Comparison of ENCODE assay signal across 22 cellular contexts in genomic region chr22:46242023-46242422, GRCh38. TPM values are rescaled to one million over a fixed set of nuclear protein-coding genes. Genes with fewer than 3 reads are reported as not detected.
"Had no signal": no experiment of that assay in that cellular context is flagged by ENCODE, and none has a peak within 500 bp of the region (broad histone marks: within the 10 kb centered on the region; RNA-seq: fewer than 3 reads in every experiment).

No MANE protein-coding gene starts in this region.

- H3K9me3 Mint-ChIP-seq: effector memory CD8-positive, alpha-beta T cell; immature natural killer cell; natural killer cell treated with Interleukin-12 subunit alpha and Interleukin-12 subunit beta and Interleukin-15 and Interleukin-18, amount 100 ng/mL, for 72 hours; neural progenitor cell; stimulated activated naive B cell treated with anti-CD40 and anti-IgM and Interleukin-4, amounts not matched to agents 10 μg/mL and 1 μg/mL and 100 μg/mL, for 72 hours; stimulated activated naive CD8-positive, alpha-beta T cell treated with anti-CD3 and anti-CD28 coated beads, Interleukin-15, amount 100 ng/mL, for 72 hours had no signal

- H3K36me3 Mint-ChIP-seq: natural killer cell treated with Interleukin-12 subunit alpha and Interleukin-12 subunit beta and Interleukin-15 and Interleukin-18, amount 100 ng/mL, for 72 hours had no signal

- H3K27ac Mint-ChIP-seq: effector memory CD8-positive, alpha-beta T cell; immature natural killer cell; natural killer cell treated with Interleukin-12 subunit alpha and Interleukin-12 subunit beta and Interleukin-15 and Interleukin-18, amount 100 ng/mL, for 72 hours; neural progenitor cell; stimulated activated naive B cell treated with anti-CD40 and anti-IgM and Interleukin-4, amounts not matched to agents 10 μg/mL and 1 μg/mL and 100 μg/mL, for 72 hours; stimulated activated naive CD8-positive, alpha-beta T cell treated with anti-CD3 and anti-CD28 coated beads, Interleukin-15, amount 100 ng/mL, for 72 hours had no signal

- H3K4me2 ChIP-seq: neural progenitor cell had no signal

- H3K27me3 ChIP-seq: esophagus muscularis mucosa, gastrocnemius medialis, neural progenitor cell, ovary, transverse colon had no signal

- H3K36me3 ChIP-seq: neural progenitor cell, ovary, thoracic aorta had no signal

- H3K4me3 ChIP-seq: esophagus muscularis mucosa, gastrocnemius medialis, neural progenitor cell, ovary, thoracic aorta, transverse colon had no signal

- ATAC-seq: effector memory CD8-positive, alpha-beta T cell; gastrocnemius medialis; natural killer cell treated with Interleukin-12 subunit alpha and Interleukin-12 subunit beta and Interleukin-15 and Interleukin-18, amount 100 ng/mL, for 72 hours; sciatic nerve; stimulated activated naive B cell treated with anti-CD40 and anti-IgM and Interleukin-4, amounts not matched to agents 10 μg/mL and 1 μg/mL and 100 μg/mL, for 72 hours; stimulated activated naive CD8-positive, alpha-beta T cell treated with anti-CD3 and anti-CD28 coated beads, Interleukin-15, amount 100 ng/mL, for 72 hours had no signal

- DNase-seq: central memory CD4-positive, alpha-beta T cell; effector memory CD8-positive, alpha-beta T cell; gastrocnemius medialis; immature natural killer cell; mammary epithelial cell; nucleus accumbens; ovary; stimulated activated CD4-positive, alpha-beta T cell treated with anti-CD3 and anti-CD28 coated beads, Interleukin-2, amount 100 ng/mL, for 24 hours; stimulated activated CD4-positive, alpha-beta T cell treated with anti-CD3 and anti-CD28 coated beads, Interleukin-4, amount 100 ng/mL, for 4 hours; stimulated activated naive B cell treated with anti-CD40 and anti-IgM and Interleukin-4, amounts not matched to agents 10 μg/mL and 1 μg/mL and 100 μg/mL, for 72 hours; stimulated activated naive CD8-positive, alpha-beta T cell treated with anti-CD3 and anti-CD28 coated beads, Interleukin-15, amount 100 ng/mL, for 72 hours; transverse colon had no signal

- H3K27ac ChIP-seq: epithelial cell of prostate, esophagus muscularis mucosa, neural progenitor cell, ovary, thoracic aorta, transverse colon had no signal

- H3K4me1 ChIP-seq: neural progenitor cell had no signal

- H3K27me3 Mint-ChIP-seq: effector memory CD8-positive, alpha-beta T cell; natural killer cell treated with Interleukin-12 subunit alpha and Interleukin-12 subunit beta and Interleukin-15 and Interleukin-18, amount 100 ng/mL, for 72 hours; stimulated activated naive B cell treated with anti-CD40 and anti-IgM and Interleukin-4, amounts not matched to agents 10 μg/mL and 1 μg/mL and 100 μg/mL, for 72 hours; stimulated activated naive CD8-positive, alpha-beta T cell treated with anti-CD3 and anti-CD28 coated beads, Interleukin-15, amount 100 ng/mL, for 72 hours had no signal

- FAIRE-seq: keratinocyte had no signal

- H3K9ac ChIP-seq: neural progenitor cell had no signal

- H3K4me3 Mint-ChIP-seq: effector memory CD8-positive, alpha-beta T cell; immature natural killer cell; natural killer cell treated with Interleukin-12 subunit alpha and Interleukin-12 subunit beta and Interleukin-15 and Interleukin-18, amount 100 ng/mL, for 72 hours; neural progenitor cell; stimulated activated naive B cell treated with anti-CD40 and anti-IgM and Interleukin-4, amounts not matched to agents 10 μg/mL and 1 μg/mL and 100 μg/mL, for 72 hours; stimulated activated naive CD8-positive, alpha-beta T cell treated with anti-CD3 and anti-CD28 coated beads, Interleukin-15, amount 100 ng/mL, for 72 hours had no signal

- H3K9me3 ChIP-seq: esophagus muscularis mucosa, gastrocnemius medialis, ovary, thoracic aorta, transverse colon had no signal

- H2AFZ ChIP-seq: neural progenitor cell had no signal

RNA-seq across cellular contexts. Expression of gene PKDREJ, which starts 21.1 kb away (rescaled TPM):
- total RNA-seq: fibroblast of villous mesenchyme, gastrocnemius medialis, mammary epithelial cell, myocyte, skeletal muscle tissue had no signal
- polyA plus RNA-seq: mammary epithelial cell had no signal
